8 cellular contexts compared by ENCODE assay signal in genomic region chr1:112395261-112395831, GRCh38. TPM values are rescaled to one million over a fixed set of nuclear protein-coding genes. Genes with fewer than 3 reads are reported as not detected.
DNase-seq lines count a peak whose midpoint lies in the region; ATAC-seq and TF ChIP-seq lines count a peak whose summit lies in the region.

No MANE protein-coding gene starts in this region.

- H3K4me3 ChIP-seq in BLaER1: peak overlapping the region; percentile 97
- H3K4me3 ChIP-seq in Loucy (ENCODE audit: low read length, poor library complexity, severe bottlenecking): peak overlapping the region; percentile 86
- peak overlapping the region; percentile 72 to 100 (median 95) for H3K4me3 ChIP-seq in dorsolateral prefrontal cortex

- H3K9ac ChIP-seq in BLaER1 (peak overlapping the region; percentile 78), Loucy (ENCODE audit: low read depth, low read length, poor library complexity, severe bottlenecking) (peak overlapping the region; percentile 70)

- TF ChIP-seq CTCF in Loucy (conservative IDR thresholded peaks at IDR 0.05; ENCODE audit: low read length) (no peak), dorsolateral prefrontal cortex (IDR thresholded peaks at IDR 0.05 in 54 of 56, conservative IDR thresholded peaks at IDR 0.05 in 2 of 56; ENCODE audit: low read depth in 1 of 56, partially characterized antibody in 56 of 56) (no peak), nephron (IDR thresholded peaks at IDR 0.05; ENCODE audit: unreplicated experiment in 3 of 3) (no peak)

- ATAC-seq in GM18873 (IDR thresholded peaks at IDR 0.05; ENCODE audit: low FRiP score, unreplicated experiment) (no peak), HG02885 (IDR thresholded peaks at IDR 0.05; ENCODE audit: poor library complexity, unreplicated experiment) (no peak)

- H3K4me1 ChIP-seq in BLaER1: peaks cover 45% of the 10 kb centered on the region
- H3K4me1 ChIP-seq in Loucy (ENCODE audit: insufficient read depth, low read length, poor library complexity, severe bottlenecking): peaks cover 42% of the 10 kb centered on the region

- no peaks in the 10 kb centered on the region for H3K9me3 Mint-ChIP-seq in nephron

- intact Hi-C loops in dorsolateral prefrontal cortex (cut with DNase I): loop anchor here in 1 of 2 donors (2.0 to 10.0 kb wide), 3 partner anchors 223 to 409 kb away; partner anchors contain the start of genes CAPZA1 and ST7L

- H3K27ac ChIP-seq in BLaER1 (no peak overlapping the region), dorsolateral prefrontal cortex (peak overlapping the region in 58 of 59 donors; percentile 3 to 98 (median 88))

- H3K4me2 ChIP-seq in BLaER1 (peak overlapping the region; percentile 91), Loucy (ENCODE audit: low read depth, low read length, poor library complexity, severe bottlenecking) (peak overlapping the region; percentile 82)

- H3K4me3 Mint-ChIP-seq in nephron: peak overlapping the region; percentile 99 to 100 (median 100)

- no peaks in the 10 kb centered on the region for H3F3A ChIP-seq in Loucy (ENCODE audit: low read depth)

- no peaks in the 10 kb centered on the region for H3K27me3 ChIP-seq in BLaER1
- no peaks in the 10 kb centered on the region for H3K27me3 ChIP-seq in Loucy (ENCODE audit: insufficient read depth, low read length, poor library complexity, severe bottlenecking)
- H3K27me3 ChIP-seq in dorsolateral prefrontal cortex: no peaks in the 10 kb centered on the region

- H4K20me1 ChIP-seq in BLaER1 (peaks cover 10% of the 10 kb centered on the region; the same call in 1 of the 2 replicates), Loucy (ENCODE audit: insufficient read depth, low read length, poor library complexity, severe bottlenecking) (no peaks in the 10 kb centered on the region)

- H3K9me3 ChIP-seq in BLaER1 (no peaks in the 10 kb centered on the region), Loucy (ENCODE audit: insufficient read depth, low read depth, low read length) (no peaks in the 10 kb centered on the region)

- peak overlapping the region; percentile 88 for H2AFZ ChIP-seq in Loucy (ENCODE audit: low read length)

- H3K36me3 Mint-ChIP-seq in nephron (ENCODE audit: low read depth): no peaks in the 10 kb centered on the region

- peak overlapping the region; percentile 95 to 98 (median 97) for H3K27ac Mint-ChIP-seq in nephron

- H3K36me3 ChIP-seq in BLaER1 (no peaks in the 10 kb centered on the region), Loucy (ENCODE audit: insufficient read depth, low read length) (no peaks in the 10 kb centered on the region)

- peaks cover 12% of the 10 kb centered on the region for H3K79me2 ChIP-seq in Loucy (ENCODE audit: insufficient read depth, low read length)

- DNase-seq in dorsolateral prefrontal cortex (no peak), SHP77 treated with DMSO at 0.1 percent for 48 hours (lab: John Stamatoyannopoulos, UW) (no peak), COLO829 (ENCODE audit: low spot score) (no peak)

- no peaks in the 10 kb centered on the region for H3K27me3 Mint-ChIP-seq in nephron (ENCODE audit: low read depth)

- no peaks in the 10 kb centered on the region for H3K9me2 ChIP-seq in Loucy (replicated peaks; ENCODE audit: low read depth, low read length)

- peaks cover 57% of the 10 kb centered on the region for H3K4me1 Mint-ChIP-seq in nephron

RNA-seq across cellular contexts. Expression of gene CTTNBP2NL, which starts 0.7 kb away (rescaled TPM):
- 10 to 100 TPM; 24.0 to 48.1 (median 32.7) TPM for total RNA-seq in dorsolateral prefrontal cortex
